In the genomic region with DNA sequence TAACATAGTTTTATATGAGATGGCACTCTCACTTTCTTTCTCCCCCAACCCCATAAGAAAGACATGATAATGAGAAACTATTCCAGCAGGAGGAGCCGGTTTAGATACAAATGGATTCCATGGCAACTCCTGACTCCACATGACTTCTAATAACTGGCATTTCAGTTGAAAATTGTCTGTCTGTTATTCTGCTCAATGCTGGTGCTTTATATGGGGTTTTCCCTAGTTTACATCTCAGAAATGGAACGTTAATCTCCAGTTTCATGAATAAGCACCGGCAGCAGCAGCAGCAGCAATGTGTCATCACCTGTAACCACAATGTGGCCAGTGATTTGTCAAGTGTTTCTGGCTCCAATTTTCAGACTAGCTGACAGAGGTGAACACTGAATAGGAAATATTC, we compare ENCODE assay signal across 8 cellular contexts. TPM values are rescaled to one million over a fixed set of nuclear protein-coding genes. Genes with fewer than 3 reads are reported as not detected.
DNase-seq lines count a peak whose midpoint lies in the region; ATAC-seq and TF ChIP-seq lines count a peak whose summit lies in the region.

No MANE protein-coding gene starts in this region.

- ATAC-seq in HG02642 (IDR thresholded peaks at IDR 0.05; ENCODE audit: poor library complexity, unreplicated experiment) = peak; percentile 88

- TF ChIP-seq CTCF in osteoblast (IDR thresholded peaks at IDR 0.05; ENCODE audit: extremely low read depth, low read depth, low read length) = no peak

- H3K36me3 ChIP-seq in osteoblast (ENCODE audit: insufficient read depth, low read length) = no peaks in the 10 kb centered on the region

- H3K79me2 ChIP-seq in osteoblast (ENCODE audit: insufficient read depth, low read length) = no peaks in the 10 kb centered on the region

- H3K4me3 ChIP-seq in osteoblast (ENCODE audit: insufficient read depth, low read length) = no peak overlapping the region

- H3K9me3 ChIP-seq in osteoblast (ENCODE audit: low read depth, low read length) = no peaks in the 10 kb centered on the region

- peaks cover 65% of the 10 kb centered on the region for H3K27me3 ChIP-seq in osteoblast (ENCODE audit: insufficient read depth, low read length)

- no peak overlapping the region for H2AFZ ChIP-seq in osteoblast (ENCODE audit: low read length)

- no peaks in the 10 kb centered on the region for H3K4me1 ChIP-seq in osteoblast (ENCODE audit: insufficient read depth, low read length)

- H3K27ac ChIP-seq in osteoblast (ENCODE audit: low read depth, low read length) = no peak overlapping the region

- H3K4me2 ChIP-seq in osteoblast (ENCODE audit: insufficient read depth, low read length) = no peak overlapping the region

- H4K20me1 ChIP-seq in osteoblast (ENCODE audit: insufficient read depth, low read length) = no peaks in the 10 kb centered on the region

- DNase-seq in activated CD4-positive, alpha-beta T cell treated with anti-CD3 and anti-CD28 coated beads for 48 hours = peak; percentile 57
- DNase-seq in activated CD4-positive, alpha-beta T cell treated with anti-CD3 and anti-CD28 coated beads, Interleukin-2, amount 50 U/mL, for 4 hours = no peak
- DNase-seq in NCI-H226 = peak; percentile 79
- DNase-seq in osteoblast (ENCODE audit: insufficient read length, low spot score, missing footprints) = peak; percentile 53
- DNase-seq in NCI-H1694 treated with DMSO at 0.1 percent for 48 hours (lab: John Stamatoyannopoulos, UW) = no peak
- no peak for DNase-seq in globus pallidus (ENCODE audit: low spot score)
- DNase-seq in NCI-H524 treated with DMSO at 0.1 percent for 48 hours (lab: John Stamatoyannopoulos, UW) = no peak

RNA-seq across cellular contexts. Expression of gene SIM1, which starts 8.0 kb away (rescaled TPM):
- total RNA-seq in osteoblast = under 0.01 and 0.36 TPM in 2 replicates

Comparison
In these comparisons a context has a peak if more than half of its experiments do, and no peak if none do; other contexts are left out.
1. DNase-seq: peak in activated CD4-positive, alpha-beta T cell treated with anti-CD3 and anti-CD28 coated beads for 48 hours (single experiment), NCI-H226 (single experiment) and osteoblast (single experiment); none in activated CD4-positive, alpha-beta T cell treated with anti-CD3 and anti-CD28 coated beads, Interleukin-2, amount 50 U/mL, for 4 hours (0 of 2), NCI-H1694 treated with DMSO at 0.1 percent for 48 hours (single experiment), globus pallidus (single experiment) and NCI-H524 treated with DMSO at 0.1 percent for 48 hours (single experiment).